Comparison of ENCODE assay signal across 22 cellular contexts in the genomic region with DNA sequence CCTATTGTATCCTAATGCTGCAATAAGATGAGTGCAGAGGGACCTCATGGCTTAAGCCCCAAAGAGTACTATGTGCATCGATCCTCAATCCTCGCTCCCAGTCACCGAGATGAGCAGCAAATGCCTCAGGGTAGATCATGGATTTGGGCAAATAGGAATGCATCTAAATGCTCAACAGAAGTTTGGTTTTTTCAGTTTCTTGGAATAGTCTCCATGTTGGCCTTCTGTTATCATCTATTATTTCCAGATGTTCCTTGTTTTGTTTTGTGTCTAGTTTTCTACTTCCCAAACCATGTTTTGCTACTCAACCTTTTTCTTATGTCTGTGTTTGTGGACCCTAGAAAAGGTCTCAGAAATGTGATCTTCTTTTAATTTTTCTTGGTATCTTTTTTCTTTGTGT.
"Had no signal": no experiment of that assay in that cellular context is flagged by ENCODE, and none has a peak within 500 bp of the region (broad histone marks: within the 10 kb centered on the region; RNA-seq: fewer than 3 reads in every experiment).

No MANE protein-coding gene starts in this region.

- DNase-seq: activated CD4-positive, alpha-beta memory T cell treated with anti-CD3 and anti-CD28 coated beads for 36 hours; activated CD4-positive, alpha-beta T cell treated with anti-CD3 and anti-CD28 coated beads for 48 hours; activated gamma-delta T cell; esophagus squamous epithelium; foreskin melanocyte; immature natural killer cell; naive thymus-derived CD8-positive, alpha-beta T cell; retina; spleen; stimulated activated CD4-positive, alpha-beta T cell treated with anti-CD3 and anti-CD28 coated beads, Interleukin-4, amount 100 ng/mL, for 1 hour; stimulated activated naive CD4-positive, alpha-beta T cell treated with Interleukin-2 at 50 U/mL for 16 hours; SW 1271; T-helper 17 cell had no signal

- ATAC-seq: left lobe of liver; naive thymus-derived CD8-positive, alpha-beta T cell; T-helper 17 cell had no signal

- H3K9me3 ChIP-seq: breast epithelium, esophagus squamous epithelium, thoracic aorta had no signal

- H3K36me3 ChIP-seq: breast epithelium, esophagus squamous epithelium, spleen, thoracic aorta had no signal

- H3K36me3 Mint-ChIP-seq: activated CD4-positive, alpha-beta memory T cell treated with anti-CD3 and anti-CD28 coated beads for 36 hours; type B pancreatic cell had no signal

- H3K4me1 Mint-ChIP-seq: central memory CD8-positive, alpha-beta T cell; immature natural killer cell had no signal

- H3K27me3 Mint-ChIP-seq: activated CD4-positive, alpha-beta memory T cell treated with anti-CD3 and anti-CD28 coated beads for 36 hours; activated naive CD4-positive, alpha-beta T cell treated with anti-CD3 and anti-CD28 coated beads, Interleukin-2, amount 50 U/mL, for 24 hours; central memory CD8-positive, alpha-beta T cell; naive thymus-derived CD8-positive, alpha-beta T cell; progenitor cell of endocrine pancreas; T-helper 17 cell; type B pancreatic cell had no signal

- H3K4me3 ChIP-seq: breast epithelium, coronary artery, esophagus squamous epithelium, lung, spleen, thoracic aorta had no signal

- H3K4me1 ChIP-seq: breast epithelium, esophagus squamous epithelium had no signal

- H3K27me3 ChIP-seq: breast epithelium, esophagus squamous epithelium, spleen had no signal

- H3K27ac ChIP-seq: breast epithelium, coronary artery, esophagus squamous epithelium, spleen, thoracic aorta had no signal

- H3K9me3 Mint-ChIP-seq: activated CD4-positive, alpha-beta memory T cell treated with anti-CD3 and anti-CD28 coated beads for 36 hours; central memory CD8-positive, alpha-beta T cell; immature natural killer cell had no signal

- H3K27ac Mint-ChIP-seq: activated CD4-positive, alpha-beta memory T cell treated with anti-CD3 and anti-CD28 coated beads for 36 hours; activated naive CD4-positive, alpha-beta T cell treated with anti-CD3 and anti-CD28 coated beads, Interleukin-2, amount 50 U/mL, for 24 hours; immature natural killer cell; progenitor cell of endocrine pancreas; T-helper 17 cell; type B pancreatic cell had no signal

- H3K4me3 Mint-ChIP-seq: activated CD4-positive, alpha-beta memory T cell treated with anti-CD3 and anti-CD28 coated beads for 36 hours; activated naive CD4-positive, alpha-beta T cell treated with anti-CD3 and anti-CD28 coated beads, Interleukin-2, amount 50 U/mL, for 24 hours; central memory CD8-positive, alpha-beta T cell; immature natural killer cell; naive thymus-derived CD8-positive, alpha-beta T cell; T-helper 17 cell; type B pancreatic cell had no signal
